1 cellular context compared by ENCODE assay signal in the genomic region with DNA sequence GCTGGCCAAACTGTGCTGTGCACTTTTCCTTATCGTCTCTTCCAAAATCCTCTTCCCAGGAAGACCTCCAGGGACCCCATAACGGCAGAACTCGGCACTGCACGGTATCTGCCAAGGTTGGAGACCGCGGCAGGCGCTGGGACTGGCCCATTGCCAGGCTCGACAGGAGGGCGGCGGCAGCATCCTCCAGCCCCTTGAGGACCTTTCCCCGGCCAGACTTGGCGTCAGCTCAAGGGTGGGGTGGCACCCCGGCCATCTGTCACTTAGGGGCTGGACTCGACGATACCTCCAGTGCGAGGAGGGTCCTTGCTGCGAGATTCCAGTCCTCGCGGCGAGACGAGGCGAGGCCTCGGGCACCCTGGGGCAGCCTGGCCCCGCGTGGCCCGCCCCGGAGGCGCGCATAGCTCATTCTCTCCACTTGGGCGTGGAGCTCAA.
TF ChIP-seq lines count a peak whose summit lies in the region.

No MANE protein-coding gene starts in this region.

TF ChIP-seq in HepG2, 621 proteins besides CTCF, POLR2A, EP300 and RAD21 (continued from another document and continues in another):
- TF ChIP-seq, protein P1, sequence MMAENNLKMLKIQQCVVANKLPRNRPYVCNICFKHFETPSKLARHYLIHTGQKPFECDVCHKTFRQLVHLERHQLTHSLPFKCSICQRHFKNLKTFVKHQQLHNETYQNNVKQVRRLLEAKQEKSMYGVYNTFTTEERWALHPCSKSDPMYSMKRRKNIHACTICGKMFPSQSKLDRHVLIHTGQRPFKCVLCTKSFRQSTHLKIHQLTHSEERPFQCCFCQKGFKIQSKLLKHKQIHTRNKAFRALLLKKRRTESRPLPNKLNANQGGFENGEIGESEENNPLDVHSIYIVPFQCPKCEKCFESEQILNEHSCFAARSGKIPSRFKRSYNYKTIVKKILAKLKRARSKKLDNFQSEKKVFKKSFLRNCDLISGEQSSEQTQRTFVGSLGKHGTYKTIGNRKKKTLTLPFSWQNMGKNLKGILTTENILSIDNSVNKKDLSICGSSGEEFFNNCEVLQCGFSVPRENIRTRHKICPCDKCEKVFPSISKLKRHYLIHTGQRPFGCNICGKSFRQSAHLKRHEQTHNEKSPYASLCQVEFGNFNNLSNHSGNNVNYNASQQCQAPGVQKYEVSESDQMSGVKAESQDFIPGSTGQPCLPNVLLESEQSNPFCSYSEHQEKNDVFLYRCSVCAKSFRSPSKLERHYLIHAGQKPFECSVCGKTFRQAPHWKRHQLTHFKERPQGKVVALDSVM (CRISPR knock-in tag; IDR thresholded peaks at IDR 0.05) = no peak; the same call in 1 of the 2 replicates
- TF ChIP-seq AKAP8 (CRISPR knock-in tag; IDR thresholded peaks at IDR 0.05) = 0 out of 2 replicates have a peak, but pooled peaks have one; percentile 62
- 0 out of 2 replicates have a peak, but pooled peaks have one; percentile 48 for TF ChIP-seq ZNF317 (CRISPR knock-in tag; IDR thresholded peaks at IDR 0.05)
- TF ChIP-seq, protein P2, sequence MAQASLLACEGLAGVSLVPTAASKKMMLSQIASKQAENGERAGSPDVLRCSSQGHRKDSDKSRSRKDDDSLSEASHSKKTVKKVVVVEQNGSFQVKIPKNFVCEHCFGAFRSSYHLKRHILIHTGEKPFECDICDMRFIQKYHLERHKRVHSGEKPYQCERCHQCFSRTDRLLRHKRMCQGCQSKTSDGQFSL (CRISPR knock-in tag; IDR thresholded peaks at IDR 0.05) = no peak
- TF ChIP-seq, protein P3, sequence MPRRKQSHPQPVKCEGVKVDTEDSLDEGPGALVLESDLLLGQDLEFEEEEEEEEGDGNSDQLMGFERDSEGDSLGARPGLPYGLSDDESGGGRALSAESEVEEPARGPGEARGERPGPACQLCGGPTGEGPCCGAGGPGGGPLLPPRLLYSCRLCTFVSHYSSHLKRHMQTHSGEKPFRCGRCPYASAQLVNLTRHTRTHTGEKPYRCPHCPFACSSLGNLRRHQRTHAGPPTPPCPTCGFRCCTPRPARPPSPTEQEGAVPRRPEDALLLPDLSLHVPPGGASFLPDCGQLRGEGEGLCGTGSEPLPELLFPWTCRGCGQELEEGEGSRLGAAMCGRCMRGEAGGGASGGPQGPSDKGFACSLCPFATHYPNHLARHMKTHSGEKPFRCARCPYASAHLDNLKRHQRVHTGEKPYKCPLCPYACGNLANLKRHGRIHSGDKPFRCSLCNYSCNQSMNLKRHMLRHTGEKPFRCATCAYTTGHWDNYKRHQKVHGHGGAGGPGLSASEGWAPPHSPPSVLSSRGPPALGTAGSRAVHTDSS (CRISPR knock-in tag; conservative IDR thresholded peaks at IDR 0.05) = no peak; the same call in 1 of the 2 replicates
- TF ChIP-seq RBM22 (optimal IDR thresholded peaks at IDR 0.05; ENCODE audit: low read length) = no peak
- TF ChIP-seq ZNF547 (CRISPR knock-in tag; IDR thresholded peaks at IDR 0.05) = no peak
- TF ChIP-seq ZNF564 (CRISPR knock-in tag; IDR thresholded peaks at IDR 0.05) = no peak
- TF ChIP-seq HMG20A (CRISPR knock-in tag; IDR thresholded peaks at IDR 0.05; ENCODE audit: borderline replicate concordance) = no peak
- TF ChIP-seq NFIC (IDR thresholded peaks at IDR 0.05; ENCODE audit: low read length) = no peak
- TF ChIP-seq ARID2 (CRISPR knock-in tag; IDR thresholded peaks at IDR 0.05; ENCODE audit: borderline replicate concordance) = no peak
- TF ChIP-seq, protein P4, sequence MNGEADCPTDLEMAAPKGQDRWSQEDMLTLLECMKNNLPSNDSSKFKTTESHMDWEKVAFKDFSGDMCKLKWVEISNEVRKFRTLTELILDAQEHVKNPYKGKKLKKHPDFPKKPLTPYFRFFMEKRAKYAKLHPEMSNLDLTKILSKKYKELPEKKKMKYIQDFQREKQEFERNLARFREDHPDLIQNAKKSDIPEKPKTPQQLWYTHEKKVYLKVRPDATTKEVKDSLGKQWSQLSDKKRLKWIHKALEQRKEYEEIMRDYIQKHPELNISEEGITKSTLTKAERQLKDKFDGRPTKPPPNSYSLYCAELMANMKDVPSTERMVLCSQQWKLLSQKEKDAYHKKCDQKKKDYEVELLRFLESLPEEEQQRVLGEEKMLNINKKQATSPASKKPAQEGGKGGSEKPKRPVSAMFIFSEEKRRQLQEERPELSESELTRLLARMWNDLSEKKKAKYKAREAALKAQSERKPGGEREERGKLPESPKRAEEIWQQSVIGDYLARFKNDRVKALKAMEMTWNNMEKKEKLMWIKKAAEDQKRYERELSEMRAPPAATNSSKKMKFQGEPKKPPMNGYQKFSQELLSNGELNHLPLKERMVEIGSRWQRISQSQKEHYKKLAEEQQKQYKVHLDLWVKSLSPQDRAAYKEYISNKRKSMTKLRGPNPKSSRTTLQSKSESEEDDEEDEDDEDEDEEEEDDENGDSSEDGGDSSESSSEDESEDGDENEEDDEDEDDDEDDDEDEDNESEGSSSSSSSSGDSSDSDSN (CRISPR knock-in tag; IDR thresholded peaks at IDR 0.05) = peak; percentile 71
- no peak for TF ChIP-seq ZNF75D (CRISPR knock-in tag; IDR thresholded peaks at IDR 0.05; ENCODE audit: borderline replicate concordance)
- peak; percentile 53; the same call in 1 of the 2 replicates for TF ChIP-seq ZSCAN9 (CRISPR knock-in tag; IDR thresholded peaks at IDR 0.05; ENCODE audit: borderline replicate concordance)
- TF ChIP-seq, protein P5, sequence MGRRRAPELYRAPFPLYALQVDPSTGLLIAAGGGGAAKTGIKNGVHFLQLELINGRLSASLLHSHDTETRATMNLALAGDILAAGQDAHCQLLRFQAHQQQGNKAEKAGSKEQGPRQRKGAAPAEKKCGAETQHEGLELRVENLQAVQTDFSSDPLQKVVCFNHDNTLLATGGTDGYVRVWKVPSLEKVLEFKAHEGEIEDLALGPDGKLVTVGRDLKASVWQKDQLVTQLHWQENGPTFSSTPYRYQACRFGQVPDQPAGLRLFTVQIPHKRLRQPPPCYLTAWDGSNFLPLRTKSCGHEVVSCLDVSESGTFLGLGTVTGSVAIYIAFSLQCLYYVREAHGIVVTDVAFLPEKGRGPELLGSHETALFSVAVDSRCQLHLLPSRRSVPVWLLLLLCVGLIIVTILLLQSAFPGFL (CRISPR knock-in tag; IDR thresholded peaks at IDR 0.05) = no peak
- TF ChIP-seq SMARCC2 (IDR thresholded peaks at IDR 0.05) = no peak
- TF ChIP-seq SOX5 (CRISPR knock-in tag; IDR thresholded peaks at IDR 0.05; ENCODE audit: borderline replicate concordance) = no peak
- peak; percentile 78; the same call in 1 of the 2 replicates for TF ChIP-seq MTF2 (CRISPR knock-in tag; IDR thresholded peaks at IDR 0.05; ENCODE audit: borderline replicate concordance)
- TF ChIP-seq KLF15 (CRISPR knock-in tag; IDR thresholded peaks at IDR 0.05; ENCODE audit: borderline replicate concordance) = no peak
- no peak; the same call in 1 of the 2 replicates for TF ChIP-seq ZNF441 (CRISPR knock-in tag; IDR thresholded peaks at IDR 0.05; ENCODE audit: borderline replicate concordance)
- TF ChIP-seq ZBTB7B (CRISPR knock-in tag; IDR thresholded peaks at IDR 0.05) = peak; percentile 28; the same call in 1 of the 2 replicates
- TF ChIP-seq HNF4A (CRISPR knock-in tag; IDR thresholded peaks at IDR 0.05) = no peak
- TF ChIP-seq ZNF501 (CRISPR knock-in tag; IDR thresholded peaks at IDR 0.05) = no peak
- TF ChIP-seq CBX2 (IDR thresholded peaks at IDR 0.05; ENCODE audit: low read depth, low read length) = no peak
- no peak for TF ChIP-seq CBX2 (CRISPR knock-in tag; IDR thresholded peaks at IDR 0.05; ENCODE audit: low read depth)
- no peak for TF ChIP-seq CC2D1A (CRISPR knock-in tag; IDR thresholded peaks at IDR 0.05)
- peak; percentile 67; the same call in 1 of the 2 replicates for TF ChIP-seq ATF7-NPFF (CRISPR knock-in tag; IDR thresholded peaks at IDR 0.05; ENCODE audit: low read depth)
- TF ChIP-seq MATR3 (CRISPR knock-in tag; IDR thresholded peaks at IDR 0.05) = no peak
- TF ChIP-seq, protein P6, sequence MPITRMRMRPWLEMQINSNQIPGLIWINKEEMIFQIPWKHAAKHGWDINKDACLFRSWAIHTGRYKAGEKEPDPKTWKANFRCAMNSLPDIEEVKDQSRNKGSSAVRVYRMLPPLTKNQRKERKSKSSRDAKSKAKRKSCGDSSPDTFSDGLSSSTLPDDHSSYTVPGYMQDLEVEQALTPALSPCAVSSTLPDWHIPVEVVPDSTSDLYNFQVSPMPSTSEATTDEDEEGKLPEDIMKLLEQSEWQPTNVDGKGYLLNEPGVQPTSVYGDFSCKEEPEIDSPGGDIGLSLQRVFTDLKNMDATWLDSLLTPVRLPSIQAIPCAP (CRISPR knock-in tag; IDR thresholded peaks at IDR 0.05; ENCODE audit: low read depth) = no peak
- no peak for TF ChIP-seq MAFF (IDR thresholded peaks at IDR 0.05; ENCODE audit: low read depth, low read length)
- TF ChIP-seq POLR2AphosphoS5 (IDR thresholded peaks at IDR 0.05; ENCODE audit: low read depth, low read length) = no peak
- no peak for TF ChIP-seq YY1 (IDR thresholded peaks at IDR 0.05; ENCODE audit: insufficient read depth, insufficient replicate concordance, low read depth, low read length)
- no peak for TF ChIP-seq KDM6A (CRISPR knock-in tag; IDR thresholded peaks at IDR 0.05; ENCODE audit: low read depth)
- TF ChIP-seq GATAD2A (CRISPR knock-in tag; IDR thresholded peaks at IDR 0.05) = 0 out of 2 replicates have a peak, but pooled peaks have one; percentile 8
- no peak for TF ChIP-seq SIX1 (CRISPR knock-in tag; IDR thresholded peaks at IDR 0.05; ENCODE audit: borderline replicate concordance)
- TF ChIP-seq ZNF746 (CRISPR knock-in tag; IDR thresholded peaks at IDR 0.05) = 0 out of 2 replicates have a peak, but pooled peaks have one; percentile 57
- no peak for TF ChIP-seq CHD4 (IDR thresholded peaks at IDR 0.05; ENCODE audit: borderline replicate concordance, low read length)
- no peak for TF ChIP-seq ZNF878 (CRISPR knock-in tag; IDR thresholded peaks at IDR 0.05)
- TF ChIP-seq DR1 (CRISPR knock-in tag; IDR thresholded peaks at IDR 0.05) = no peak
- no peak for TF ChIP-seq KDM4B (CRISPR knock-in tag; IDR thresholded peaks at IDR 0.05)
- TF ChIP-seq NFIB (CRISPR knock-in tag; IDR thresholded peaks at IDR 0.05; ENCODE audit: borderline replicate concordance) = no peak
- TF ChIP-seq ZNF546 (CRISPR knock-in tag; conservative IDR thresholded peaks at IDR 0.05) = no peak
- no peak; the same call in 1 of the 2 replicates for TF ChIP-seq SALL1 (CRISPR knock-in tag; IDR thresholded peaks at IDR 0.05)
- TF ChIP-seq KLF11 (CRISPR knock-in tag; IDR thresholded peaks at IDR 0.05) = no peak
- TF ChIP-seq SNRNP70 (IDR thresholded peaks at IDR 0.05; ENCODE audit: low read depth, low read length) = no peak
- TF ChIP-seq, protein P7, sequence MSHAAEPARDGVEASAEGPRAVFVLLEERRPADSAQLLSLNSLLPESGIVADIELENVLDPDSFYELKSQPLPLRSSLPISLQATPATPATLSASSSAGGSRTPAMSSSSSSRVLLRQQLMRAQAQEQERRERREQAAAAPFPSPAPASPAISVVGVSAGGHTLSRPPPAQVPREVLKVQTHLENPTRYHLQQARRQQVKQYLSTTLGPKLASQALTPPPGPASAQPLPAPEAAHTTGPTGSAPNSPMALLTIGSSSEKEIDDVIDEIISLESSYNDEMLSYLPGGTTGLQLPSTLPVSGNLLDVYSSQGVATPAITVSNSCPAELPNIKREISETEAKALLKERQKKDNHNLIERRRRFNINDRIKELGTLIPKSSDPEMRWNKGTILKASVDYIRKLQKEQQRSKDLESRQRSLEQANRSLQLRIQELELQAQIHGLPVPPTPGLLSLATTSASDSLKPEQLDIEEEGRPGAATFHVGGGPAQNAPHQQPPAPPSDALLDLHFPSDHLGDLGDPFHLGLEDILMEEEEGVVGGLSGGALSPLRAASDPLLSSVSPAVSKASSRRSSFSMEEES (CRISPR knock-in tag; IDR thresholded peaks at IDR 0.05) = no peak
- TF ChIP-seq KDM2A (CRISPR knock-in tag; IDR thresholded peaks at IDR 0.05; ENCODE audit: borderline replicate concordance, low read depth) = 0 out of 2 replicates have a peak, but pooled peaks have one; percentile 5
- TF ChIP-seq, protein P8, sequence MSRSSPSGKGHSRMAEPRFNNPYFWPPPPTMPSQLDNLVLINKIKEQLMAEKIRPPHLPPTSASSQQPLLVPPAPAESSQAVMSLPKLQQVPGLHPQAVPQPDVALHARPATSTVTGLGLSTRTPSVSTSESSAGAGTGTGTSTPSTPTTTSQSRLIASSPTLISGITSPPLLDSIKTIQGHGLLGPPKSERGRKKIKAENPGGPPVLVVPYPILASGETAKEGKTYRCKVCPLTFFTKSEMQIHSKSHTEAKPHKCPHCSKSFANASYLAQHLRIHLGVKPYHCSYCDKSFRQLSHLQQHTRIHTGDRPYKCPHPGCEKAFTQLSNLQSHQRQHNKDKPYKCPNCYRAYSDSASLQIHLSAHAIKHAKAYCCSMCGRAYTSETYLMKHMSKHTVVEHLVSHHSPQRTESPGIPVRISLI (CRISPR knock-in tag; IDR thresholded peaks at IDR 0.05; ENCODE audit: borderline replicate concordance) = no peak; the same call in 1 of the 2 replicates
- no peak for TF ChIP-seq MYNN (CRISPR knock-in tag; IDR thresholded peaks at IDR 0.05; ENCODE audit: low read depth)
- TF ChIP-seq ZNF496 (CRISPR knock-in tag; IDR thresholded peaks at IDR 0.05; ENCODE audit: insufficient replicate concordance) = no peak
- 0 out of 2 replicates have a peak, but pooled peaks have one; percentile 12 for TF ChIP-seq ZNF263 (CRISPR knock-in tag; IDR thresholded peaks at IDR 0.05)
- no peak for TF ChIP-seq ZNF672 (CRISPR knock-in tag; IDR thresholded peaks at IDR 0.05)
- TF ChIP-seq, protein P9, sequence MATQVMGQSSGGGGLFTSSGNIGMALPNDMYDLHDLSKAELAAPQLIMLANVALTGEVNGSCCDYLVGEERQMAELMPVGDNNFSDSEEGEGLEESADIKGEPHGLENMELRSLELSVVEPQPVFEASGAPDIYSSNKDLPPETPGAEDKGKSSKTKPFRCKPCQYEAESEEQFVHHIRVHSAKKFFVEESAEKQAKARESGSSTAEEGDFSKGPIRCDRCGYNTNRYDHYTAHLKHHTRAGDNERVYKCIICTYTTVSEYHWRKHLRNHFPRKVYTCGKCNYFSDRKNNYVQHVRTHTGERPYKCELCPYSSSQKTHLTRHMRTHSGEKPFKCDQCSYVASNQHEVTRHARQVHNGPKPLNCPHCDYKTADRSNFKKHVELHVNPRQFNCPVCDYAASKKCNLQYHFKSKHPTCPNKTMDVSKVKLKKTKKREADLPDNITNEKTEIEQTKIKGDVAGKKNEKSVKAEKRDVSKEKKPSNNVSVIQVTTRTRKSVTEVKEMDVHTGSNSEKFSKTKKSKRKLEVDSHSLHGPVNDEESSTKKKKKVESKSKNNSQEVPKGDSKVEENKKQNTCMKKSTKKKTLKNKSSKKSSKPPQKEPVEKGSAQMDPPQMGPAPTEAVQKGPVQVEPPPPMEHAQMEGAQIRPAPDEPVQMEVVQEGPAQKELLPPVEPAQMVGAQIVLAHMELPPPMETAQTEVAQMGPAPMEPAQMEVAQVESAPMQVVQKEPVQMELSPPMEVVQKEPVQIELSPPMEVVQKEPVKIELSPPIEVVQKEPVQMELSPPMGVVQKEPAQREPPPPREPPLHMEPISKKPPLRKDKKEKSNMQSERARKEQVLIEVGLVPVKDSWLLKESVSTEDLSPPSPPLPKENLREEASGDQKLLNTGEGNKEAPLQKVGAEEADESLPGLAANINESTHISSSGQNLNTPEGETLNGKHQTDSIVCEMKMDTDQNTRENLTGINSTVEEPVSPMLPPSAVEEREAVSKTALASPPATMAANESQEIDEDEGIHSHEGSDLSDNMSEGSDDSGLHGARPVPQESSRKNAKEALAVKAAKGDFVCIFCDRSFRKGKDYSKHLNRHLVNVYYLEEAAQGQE (IDR thresholded peaks at IDR 0.05; ENCODE audit: borderline replicate concordance in 1 of 2, low read depth in 1 of 2, low read length in 2 of 2) = no peak
- TF ChIP-seq CBX5 (CRISPR knock-in tag; IDR thresholded peaks at IDR 0.05; ENCODE audit: borderline replicate concordance) = no peak
- no peak for TF ChIP-seq ZBTB1 (CRISPR knock-in tag; IDR thresholded peaks at IDR 0.05; ENCODE audit: borderline replicate concordance)
- no peak for TF ChIP-seq NR2C2 (CRISPR knock-in tag; IDR thresholded peaks at IDR 0.05; ENCODE audit: borderline replicate concordance)
- no peak for TF ChIP-seq GATA4 (IDR thresholded peaks at IDR 0.05; ENCODE audit: borderline replicate concordance, low read depth)
